ENCODE assay signal across 19 cellular contexts in genomic region chr19:45978156-45978555, GRCh38. TPM values are rescaled to one million over a fixed set of nuclear protein-coding genes. Genes with fewer than 3 reads are reported as not detected.
DNase-seq lines count a peak whose midpoint lies in the region; ATAC-seq, FAIRE-seq and TF ChIP-seq lines count a peak whose summit lies in the region.
"Had no signal": no experiment of that assay in that cellular context is flagged by ENCODE, and none has a peak within 500 bp of the region (broad histone marks: within the 10 kb centered on the region; RNA-seq: fewer than 3 reads in every experiment).

No MANE protein-coding gene starts in this region.

- intact Hi-C loops in K562 (cut with micrococcal nuclease): no loop called here

- H4K20me1 ChIP-seq in BLaER1 (no peaks in the 10 kb centered on the region), GM23248 (ENCODE audit: insufficient read depth) (no peaks in the 10 kb centered on the region), K562 (replicated peaks; ENCODE audit: control insufficient read depth, insufficient read depth, low read length) (no peaks in the 10 kb centered on the region)

- H2AFZ ChIP-seq in GM23248: no peak overlapping the region
- H2AFZ ChIP-seq in K562 (ENCODE audit: low read depth, low read length): no peak overlapping the region

- no peaks in the 10 kb centered on the region for H3K9me1 ChIP-seq in K562 (ENCODE audit: control insufficient read depth, insufficient read depth, low read length)

- H3F3A ChIP-seq in GM23248 (ENCODE audit: insufficient read depth): no peaks in the 10 kb centered on the region

- H3K9me2 ChIP-seq in GM23248 (ENCODE audit: insufficient read depth): no peaks in the 10 kb centered on the region

- no peak overlapping the region for H3K4me3 ChIP-seq in BLaER1
- no peak overlapping the region for H3K4me3 ChIP-seq in GM23248
- H3K4me3 ChIP-seq in K562: no peak overlapping the region

- H3K27me3 ChIP-seq in BLaER1 (no peaks in the 10 kb centered on the region), GM23248 (replicated peaks; ENCODE audit: insufficient read depth) (peaks cover 23% of the 10 kb centered on the region), K562 (ENCODE audit: control insufficient read depth in 2 of 2, insufficient read depth in 2 of 2, low read length in 2 of 2) (peaks cover 9 to 39% of the 10 kb centered on the region in 2 experiments; a peak in 4 of 5 replicates)

- TF ChIP-seq EP300 in K562 (IDR thresholded peaks at IDR 0.05; ENCODE audit: low read length): no peak

- POLR2A ChIA-PET in K562 (lab: Yijun Ruan, JAX): interaction anchor here (0.6 kb wide), 1 partner anchor 45 kb away, joined by 3 read pairs; no protein-coding TSS in a partner anchor

- no peaks in the 10 kb centered on the region for H3K79me2 ChIP-seq in GM23248 (ENCODE audit: insufficient read depth)
- no peaks in the 10 kb centered on the region for H3K79me2 ChIP-seq in K562 (ENCODE audit: control insufficient read depth, insufficient read depth, low read length)

- no peak for TF ChIP-seq CTCF in K562 (IDR thresholded peaks at IDR 0.05 in 2 of 3, conservative IDR thresholded peaks at IDR 0.05 in 1 of 3; ENCODE audit: insufficient read depth in 2 of 3, low read depth in 1 of 3, low read length in 3 of 3)

- FAIRE-seq in K562 (lab: Jason Lieb, UNC): no peak
- FAIRE-seq: A204.1, H1 had no signal

- in situ Hi-C loops in GM23248 (cut with MboI) (no loop called here), K562 (cut with MboI) (no loop called here)

- H3K9ac ChIP-seq in BLaER1 (no peak overlapping the region), GM23248 (no peak overlapping the region), K562 (ENCODE audit: insufficient read depth in 1 of 2, low read depth in 2 of 2, low read length in 2 of 2) (no peak overlapping the region)
- H3K9ac ChIP-seq: KMS-11 had no signal

- no peak for TF ChIP-seq POLR2A in K562 (conservative IDR thresholded peaks at IDR 0.05)

- BruUV-seq in K562 (replicated peaks; lab: Mats Ljungman, UMichigan): no TSS peak

- WGBS in GM23248 (ENCODE audit: low coverage in 1 of 2, low lambda C conversion rate in 2 of 2, missing lambda C conversion rate in 2 of 2), 2 experiments: 72 to 75% methylated on average over 6 to 7 of the region's 7 CpGs
- WGBS in K562 (ENCODE audit: insufficient coverage, low coverage, missing lambda C conversion rate): 4% methylated on average over 7 of the region's 7 CpGs

- H3K4me1 ChIP-seq in BLaER1: peaks cover 81% of the 10 kb centered on the region
- no peaks in the 10 kb centered on the region for H3K4me1 ChIP-seq in GM23248 (ENCODE audit: insufficient read depth)
- H3K4me1 ChIP-seq in K562 (replicated peaks in 1 of 2; ENCODE audit: control insufficient read depth in 2 of 2, insufficient read depth in 2 of 2, low read length in 2 of 2): peaks cover 0 to 13% of the 10 kb centered on the region in 2 experiments; a peak in 2 of 5 replicates

- DNase-seq in GM23248 (peak; percentile 24), K562 (ENCODE audit: extremely low read depth in 1 of 4, low spot score in 3 of 4) (no peak), superior temporal gyrus (ENCODE audit: extremely low spot score) (peak; percentile 11), HuH-7.5 (ENCODE audit: low spot score) (no peak)
- DNase-seq: AML-193; Calu3; CD8-positive, alpha-beta T cell; DMS79 treated with DMSO at 0.1 percent for 48 hours; GF-D8; H9 had no signal

- H3K9me3 ChIP-seq in BLaER1 (no peaks in the 10 kb centered on the region), GM23248 (ENCODE audit: low read depth) (no peaks in the 10 kb centered on the region), K562 (replicated peaks; ENCODE audit: control insufficient read depth, insufficient read depth, low read depth, low read length) (no peaks in the 10 kb centered on the region)

- H3K36me3 ChIP-seq in BLaER1 (no peaks in the 10 kb centered on the region), GM23248 (ENCODE audit: low read depth) (no peaks in the 10 kb centered on the region), K562 (ENCODE audit: control insufficient read depth, insufficient read depth, low read length) (no peaks in the 10 kb centered on the region)

- ATAC-seq in K562 (no peak), HG03175 (IDR thresholded peaks at IDR 0.05; ENCODE audit: unreplicated experiment) (no peak), HG03521 (IDR thresholded peaks at IDR 0.05; ENCODE audit: unreplicated experiment) (no peak)
- ATAC-seq: CD8-positive, alpha-beta T cell had no signal

- TF ChIP-seq RAD21 in K562 (CRISPR knock-in tag; conservative IDR thresholded peaks at IDR 0.05 in 1 of 2, IDR thresholded peaks at IDR 0.05 in 1 of 2): no peak

- H3K4me2 ChIP-seq in BLaER1 (peak overlapping the region; percentile 42), GM23248 (ENCODE audit: unreplicated experiment) (no peak overlapping the region), K562 (ENCODE audit: insufficient read depth, low read length) (no peak overlapping the region)
- H3K4me2 ChIP-seq: KMS-11 had no signal

- CTCF ChIA-PET in K562 (lab: Yijun Ruan, JAX; ENCODE audit: low intra/inter-chr PET ratio): no interaction called here

- no peak overlapping the region for H3K27ac ChIP-seq in BLaER1
- no peak overlapping the region for H3K27ac ChIP-seq in GM23248
- no peak overlapping the region for H3K27ac ChIP-seq in K562 (ENCODE audit: extremely low read depth, low read depth, low read length)
- H3K27ac ChIP-seq: HL-60, KMS-11 had no signal

TF ChIP-seq in K562, 482 proteins besides CTCF, POLR2A, EP300 and RAD21 (continues in another document):
- TF ChIP-seq ZBTB1 (CRISPR knock-in tag; IDR thresholded peaks at IDR 0.05; ENCODE audit: borderline replicate concordance, low read depth) (no peak), SUPT5H (IDR thresholded peaks at IDR 0.05) (no peak)

RNA-seq across cellular contexts. Expression of gene NOVA2, which starts 4.5 kb away (rescaled TPM):
- not detected in 2 replicates for total RNA-seq in GM23248 (2014; rRNA removed; shearing (Covaris generic))
- polyA plus RNA-seq in GM23248 (2016; fragmentation: Nextera tagmentation; extraction: Ambion mirVana) (not detected in 2 replicates), K562 (2011; rRNA removed) (not detected in 2 replicates), K562 (2014; fragmentation: Illumina TruSeq; extraction: Trizol) (not detected in 2 replicates), K562 (2014; fragmentation: Nextera tagmentation; extraction: Ambion mirVana) (not detected), K562 (2014; rRNA removed) (not detected in 2 replicates)
- total RNA-seq in K562 (2011; cell fraction: chromatin; rRNA removed; ENCODE audit: low replicate concordance): not detected in 2 replicates
- not detected in 2 replicates for total RNA-seq in K562 (2011; cell fraction: nucleolus; rRNA removed)
- not detected in 2 replicates for total RNA-seq in K562 (2011; cell fraction: nucleoplasm; rRNA removed)
- total RNA-seq in K562 (2014; rRNA removed) (not detected in 2 replicates), K562 (2014; rRNA removed; fragmentation: Illumina TruSeq; extraction: Trizol) (not detected in 2 replicates), K562 (2015; rRNA removed; fragmentation: Illumina TruSeq; extraction: Trizol) (not detected in 2 replicates), K562 (2021) (not detected in 2 replicates)
- not detected in 2 replicates for polyA plus RNA-seq in K562 (2011; cell fraction: cytosol; rRNA removed)
- polyA plus RNA-seq in K562 (2011; cell fraction: nucleus; rRNA removed): not detected in 2 replicates
- polyA plus RNA-seq in K562 (2012): 0.03 TPM in 1 of 2 replicates, not detected in the other
- polyA minus RNA-seq in K562 (2011; rRNA and poly(A)+ RNA removed): not detected in 2 replicates
- not detected in 2 replicates for polyA minus RNA-seq in K562 (2011; cell fraction: cytosol; rRNA and poly(A)+ RNA removed)
- polyA minus RNA-seq in K562 (2011; cell fraction: nucleus; rRNA and poly(A)+ RNA removed): not detected in 2 replicates
- total RNA-seq: Calu3; CD8-positive, alpha-beta T cell had no signal

RNA-seq across cellular contexts. Expression of gene CCDC61, which starts 17.1 kb away (rescaled TPM):
- 6.9 and 9.0 TPM in 2 replicates for total RNA-seq in GM23248 (2014; rRNA removed; shearing (Covaris generic))
- polyA plus RNA-seq in GM23248 (2016; fragmentation: Nextera tagmentation; extraction: Ambion mirVana) (1.6 and 2.6 TPM in 2 replicates), K562 (2011; rRNA removed) (10.6 and 12.4 TPM in 2 replicates), K562 (2014; fragmentation: Illumina TruSeq; extraction: Trizol) (9.4 and 15.5 TPM in 2 replicates), K562 (2014; fragmentation: Nextera tagmentation; extraction: Ambion mirVana) (under 1 TPM; 0.07 to 0.59 TPM), K562 (2014; rRNA removed) (20.9 and 21.4 TPM in 2 replicates)
- total RNA-seq in K562 (2011; cell fraction: chromatin; rRNA removed; ENCODE audit: low replicate concordance): 26.3 and 56.0 TPM in 2 replicates
- total RNA-seq in K562 (2011; cell fraction: nucleolus; rRNA removed): 42.4 and 47.0 TPM in 2 replicates
- total RNA-seq in K562 (2011; cell fraction: nucleoplasm; rRNA removed): 31.0 and 36.6 TPM in 2 replicates
- total RNA-seq in K562 (2014; rRNA removed) (19.8 and 21.5 TPM in 2 replicates), K562 (2014; rRNA removed; fragmentation: Illumina TruSeq; extraction: Trizol) (4.9 and 5.4 TPM in 2 replicates), K562 (2015; rRNA removed; fragmentation: Illumina TruSeq; extraction: Trizol) (10.3 and 11.4 TPM in 2 replicates), K562 (2021) (26.3 and 27.0 TPM in 2 replicates)
- 10.4 and 25.4 TPM in 2 replicates for polyA plus RNA-seq in K562 (2011; cell fraction: cytosol; rRNA removed)
- polyA plus RNA-seq in K562 (2011; cell fraction: nucleus; rRNA removed): 41.2 and 57.4 TPM in 2 replicates
- polyA plus RNA-seq in K562 (2012): 19.9 and 20.3 TPM in 2 replicates
- polyA minus RNA-seq in K562 (2011; rRNA and poly(A)+ RNA removed): 2.8 and 5.2 TPM in 2 replicates
- 12.0 and 13.0 TPM in 2 replicates for polyA minus RNA-seq in K562 (2011; cell fraction: cytosol; rRNA and poly(A)+ RNA removed)
- polyA minus RNA-seq in K562 (2011; cell fraction: nucleus; rRNA and poly(A)+ RNA removed): 19.5 and 24.2 TPM in 2 replicates

RNA-seq across cellular contexts. Expression of gene PGLYRP1, which starts 44.7 kb away (rescaled TPM):
- not detected in 2 replicates for total RNA-seq in GM23248 (2014; rRNA removed; shearing (Covaris generic))
- polyA plus RNA-seq in GM23248 (2016; fragmentation: Nextera tagmentation; extraction: Ambion mirVana) (not detected in 2 replicates), K562 (2011; rRNA removed) (not detected in 2 replicates), K562 (2014; fragmentation: Illumina TruSeq; extraction: Trizol) (not detected in 2 replicates), K562 (2014; fragmentation: Nextera tagmentation; extraction: Ambion mirVana) (not detected), K562 (2014; rRNA removed) (not detected in 2 replicates)
- total RNA-seq in K562 (2011; cell fraction: chromatin; rRNA removed; ENCODE audit: low replicate concordance): not detected in 2 replicates
- not detected in 2 replicates for total RNA-seq in K562 (2011; cell fraction: nucleolus; rRNA removed)
- not detected in 2 replicates for total RNA-seq in K562 (2011; cell fraction: nucleoplasm; rRNA removed)
- total RNA-seq in K562 (2014; rRNA removed) (not detected in 2 replicates), K562 (2014; rRNA removed; fragmentation: Illumina TruSeq; extraction: Trizol) (not detected in 2 replicates), K562 (2015; rRNA removed; fragmentation: Illumina TruSeq; extraction: Trizol) (not detected in 2 replicates), K562 (2021) (not detected in 2 replicates)
- polyA plus RNA-seq in K562 (2011; cell fraction: cytosol; rRNA removed): not detected in 2 replicates
- not detected in 2 replicates for polyA plus RNA-seq in K562 (2011; cell fraction: nucleus; rRNA removed)
- polyA plus RNA-seq in K562 (2012): 0.20 and 0.25 TPM in 2 replicates
- polyA minus RNA-seq in K562 (2011; rRNA and poly(A)+ RNA removed): not detected in 2 replicates
- polyA minus RNA-seq in K562 (2011; cell fraction: cytosol; rRNA and poly(A)+ RNA removed): not detected in 2 replicates
- not detected in 2 replicates for polyA minus RNA-seq in K562 (2011; cell fraction: nucleus; rRNA and poly(A)+ RNA removed)
- total RNA-seq: Calu3; CD8-positive, alpha-beta T cell; H1; H9; HT1080 had no signal
- polyA plus RNA-seq: BJ, H1 had no signal

Comparison
In these comparisons a context has a peak if more than half of its experiments do, and no peak if none do; other contexts are left out.
1. DNase-seq: peak in GM23248 (single experiment) and superior temporal gyrus (single experiment); none in K562 (0 of 4) and HuH-7.5 (single experiment).